ENCODE assay signal across 30 cellular contexts in the genomic region with DNA sequence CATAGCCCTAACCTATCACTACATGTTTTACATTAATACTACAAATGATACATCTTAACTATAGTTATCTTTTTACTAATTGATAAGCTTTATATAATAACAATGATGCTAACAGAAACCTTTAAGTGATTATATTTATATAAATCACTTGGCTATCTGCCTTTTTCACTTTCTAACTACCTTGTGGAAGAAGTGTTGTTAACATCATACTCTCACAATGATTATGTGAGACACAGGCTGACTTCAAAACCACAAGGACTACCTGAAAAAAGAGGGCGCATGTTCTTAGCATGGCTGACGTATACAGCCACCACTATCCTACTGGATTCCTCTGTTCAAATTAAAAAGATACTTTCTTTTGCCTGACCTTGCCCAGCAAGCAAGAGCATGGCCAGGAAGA.
"Had no signal": no experiment of that assay in that cellular context is flagged by ENCODE, and none has a peak within 500 bp of the region (broad histone marks: within the 10 kb centered on the region; RNA-seq: fewer than 3 reads in every experiment).

No MANE protein-coding gene starts in this region.

- ATAC-seq: esophagus mucosa; gastroesophageal sphincter; heart right ventricle; left colon; lower lobe of right lung; naive thymus-derived CD8-positive, alpha-beta T cell; right cardiac atrium; stimulated activated memory B cell treated with anti-CD40 and anti-IgM and Interleukin-4, amounts not matched to agents 10 μg/mL and 1 μg/mL and 100 μg/mL, for 72 hours; upper lobe of right lung had no signal

- H3K36me3 ChIP-seq: colonic mucosa, gastroesophageal sphincter, heart right ventricle, left ventricle myocardium inferior, lower lobe of right lung, prostate gland, sigmoid colon, spleen, thoracic aorta, tibial nerve, upper lobe of right lung, uterus had no signal

- H3K4me1 Mint-ChIP-seq: stimulated activated memory B cell treated with anti-CD40 and anti-IgM and Interleukin-4, amounts not matched to agents 10 μg/mL and 1 μg/mL and 100 μg/mL, for 72 hours had no signal

- H3K36me3 Mint-ChIP-seq: naive thymus-derived CD8-positive, alpha-beta T cell; stimulated activated memory B cell treated with anti-CD40 and anti-IgM and Interleukin-4, amounts not matched to agents 10 μg/mL and 1 μg/mL and 100 μg/mL, for 72 hours had no signal

- H3K4me3 ChIP-seq: colonic mucosa, gastroesophageal sphincter, heart right ventricle, left ventricle myocardium inferior, lower lobe of right lung, prostate gland, sigmoid colon, spleen, thoracic aorta, tibial nerve, upper lobe of right lung, uterus had no signal

- H3K27ac Mint-ChIP-seq: dendritic cell treated with granulocyte-macrophage colony-stimulating factor and Interleukin-4, amounts not matched to agents 40 ng/mL and 50 ng/mL, for 4 days; endodermal cell; naive thymus-derived CD8-positive, alpha-beta T cell; nephron progenitor cell; stimulated activated memory B cell treated with anti-CD40 and anti-IgM and Interleukin-4, amounts not matched to agents 10 μg/mL and 1 μg/mL and 100 μg/mL, for 72 hours; stimulated activated naive CD8-positive, alpha-beta T cell treated with anti-CD3 and anti-CD28 coated beads, Interleukin-15, Interleukin-2, amounts not matched to agents 100 ng/mL and 50 ng/mL, for 24 hours had no signal

- H3K4me3 Mint-ChIP-seq: dendritic cell treated with granulocyte-macrophage colony-stimulating factor and Interleukin-4, amounts not matched to agents 40 ng/mL and 50 ng/mL, for 4 days; endodermal cell; naive thymus-derived CD8-positive, alpha-beta T cell; nephron progenitor cell; stimulated activated memory B cell treated with anti-CD40 and anti-IgM and Interleukin-4, amounts not matched to agents 10 μg/mL and 1 μg/mL and 100 μg/mL, for 72 hours; stimulated activated naive CD8-positive, alpha-beta T cell treated with anti-CD3 and anti-CD28 coated beads, Interleukin-15, Interleukin-2, amounts not matched to agents 100 ng/mL and 50 ng/mL, for 24 hours had no signal

- H3K9me3 ChIP-seq: colonic mucosa, gastroesophageal sphincter, heart right ventricle, left ventricle myocardium inferior, lower lobe of right lung, prostate gland, sigmoid colon, spleen, thoracic aorta, tibial nerve, upper lobe of right lung, uterus had no signal

- H3K27me3 Mint-ChIP-seq: dendritic cell treated with granulocyte-macrophage colony-stimulating factor and Interleukin-4, amounts not matched to agents 40 ng/mL and 50 ng/mL, for 4 days; naive thymus-derived CD8-positive, alpha-beta T cell; stimulated activated memory B cell treated with anti-CD40 and anti-IgM and Interleukin-4, amounts not matched to agents 10 μg/mL and 1 μg/mL and 100 μg/mL, for 72 hours; stimulated activated naive CD8-positive, alpha-beta T cell treated with anti-CD3 and anti-CD28 coated beads, Interleukin-15, Interleukin-2, amounts not matched to agents 100 ng/mL and 50 ng/mL, for 24 hours had no signal

- H3K27me3 ChIP-seq: colonic mucosa, gastroesophageal sphincter, heart right ventricle, sigmoid colon, spleen, tibial nerve, upper lobe of right lung, uterus had no signal

- H3K9me3 Mint-ChIP-seq: dendritic cell treated with granulocyte-macrophage colony-stimulating factor and Interleukin-4, amounts not matched to agents 40 ng/mL and 50 ng/mL, for 4 days; endodermal cell; nephron progenitor cell; stimulated activated memory B cell treated with anti-CD40 and anti-IgM and Interleukin-4, amounts not matched to agents 10 μg/mL and 1 μg/mL and 100 μg/mL, for 72 hours; stimulated activated naive CD8-positive, alpha-beta T cell treated with anti-CD3 and anti-CD28 coated beads, Interleukin-15, Interleukin-2, amounts not matched to agents 100 ng/mL and 50 ng/mL, for 24 hours had no signal

- H3K4me1 ChIP-seq: colonic mucosa, gastroesophageal sphincter, heart right ventricle, left ventricle myocardium inferior, lower lobe of right lung, prostate gland, sigmoid colon, spleen, tibial nerve, upper lobe of right lung had no signal

- H3K27ac ChIP-seq: colonic mucosa, epithelial cell of prostate, gastroesophageal sphincter, heart right ventricle, left ventricle myocardium inferior, lower lobe of right lung, prostate gland, sigmoid colon, spleen, thoracic aorta, tibial nerve, upper lobe of right lung, uterus had no signal

- DNase-seq: colonic mucosa; effector CD8-positive, alpha-beta T cell; endodermal cell; foreskin fibroblast; glutamatergic neuron; heart right ventricle; hippocampal formation; islet precursor cell; kidney glomerular epithelial cell; left colon; left ventricle myocardium inferior; lower lobe of right lung; naive thymus-derived CD8-positive, alpha-beta T cell; nephron progenitor cell; nucleus accumbens; right cardiac atrium; sigmoid colon; spleen; stimulated activated CD4-positive, alpha-beta T cell treated with anti-CD3 and anti-CD28 coated beads, Interleukin-4, amount 100 ng/mL, for 4 hours; upper lobe of right lung; uterus had no signal
